In the genomic region with DNA sequence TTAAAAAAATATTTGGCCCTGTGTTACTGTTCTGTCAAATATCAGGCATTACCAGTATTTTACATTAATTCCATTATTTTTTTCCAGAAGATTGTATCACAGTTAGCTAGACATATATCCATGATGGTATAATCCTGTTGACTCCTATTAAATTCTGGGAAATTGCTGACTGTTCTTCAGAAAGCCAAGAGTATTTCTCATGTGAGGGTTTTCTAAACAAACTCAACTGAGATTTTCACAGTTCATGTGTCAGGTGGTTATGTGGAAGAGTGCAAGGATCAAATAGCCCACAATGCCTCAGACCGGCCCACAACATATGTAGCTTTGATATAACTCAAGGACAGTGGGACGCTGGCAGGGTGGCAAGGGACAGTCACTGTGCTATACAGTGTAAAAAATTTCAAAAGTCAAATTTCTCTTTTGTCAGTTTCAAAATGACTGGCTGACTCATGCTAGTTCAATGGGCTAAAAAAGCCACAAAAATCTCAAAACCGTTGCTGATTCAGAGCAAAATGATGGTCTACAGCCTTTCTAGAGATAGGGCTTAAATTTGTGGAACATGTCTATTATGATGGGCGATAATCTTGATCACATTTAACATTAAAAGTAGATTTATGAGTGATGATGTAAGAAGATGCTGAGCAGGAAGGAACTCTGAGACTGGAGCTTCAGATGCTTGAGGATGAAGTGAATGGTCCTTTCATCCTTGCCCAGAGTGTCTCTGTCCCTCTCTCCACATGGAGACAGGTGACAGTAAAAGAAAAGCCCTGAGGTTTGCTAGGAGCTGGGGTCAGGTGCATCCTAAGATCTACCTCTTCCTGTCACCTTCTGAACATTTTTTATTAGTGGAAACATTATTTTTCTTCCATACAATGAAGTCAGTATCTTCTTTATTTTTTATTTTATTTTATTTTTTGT, we compare ENCODE assay signal across 8 cellular contexts.
DNase-seq lines count a peak whose midpoint lies in the region; ATAC-seq and TF ChIP-seq lines count a peak whose summit lies in the region.

No MANE protein-coding gene starts in this region.

- ATAC-seq in GM21737 (IDR thresholded peaks at IDR 0.05; ENCODE audit: unreplicated experiment) = peak; percentile 88

- no peak for TF ChIP-seq CTCF in GM10266 (IDR thresholded peaks at IDR 0.05; ENCODE audit: control insufficient read depth, insufficient read depth, low read depth, missing control alignments)

- DNase-seq in GM10266 (ENCODE audit: extremely low spot score) (peak; percentile 26), LHCN-M2 (ENCODE audit: low read depth) (peak; percentile 95), foreskin melanocyte (peak; percentile 76), KG1 (lab: John Stamatoyannopoulos, UW) (no peak), DMS153 treated with DMSO at 0.1 percent for 48 hours (lab: John Stamatoyannopoulos, UW; ENCODE audit: unreplicated experiment) (no peak), GF-D8 (lab: John Stamatoyannopoulos, UW) (no peak), NCI-H345 (lab: John Stamatoyannopoulos, UW) (no peak)

Comparison
In these comparisons a context has a peak if more than half of its experiments do, and no peak if none do; other contexts are left out.
1. DNase-seq: peak in GM10266 (single experiment), LHCN-M2 (single experiment) and foreskin melanocyte (single experiment); none in KG1 (single experiment), DMS153 treated with DMSO at 0.1 percent for 48 hours (single experiment), GF-D8 (single experiment) and NCI-H345 (single experiment).